8 cellular contexts compared by ENCODE assay signal in genomic region chr11:76234704-76235232, GRCh38. TPM values are rescaled to one million over a fixed set of nuclear protein-coding genes. Genes with fewer than 3 reads are reported as not detected.
DNase-seq lines count a peak whose midpoint lies in the region; ATAC-seq, FAIRE-seq and TF ChIP-seq lines count a peak whose summit lies in the region.

No MANE protein-coding gene starts in this region.

- H4K20me1 ChIP-seq in DOHH2 (ENCODE audit: control insufficient read depth, insufficient read depth, low read depth, low read length) (no peaks in the 10 kb centered on the region), GM23338 (replicated peaks; ENCODE audit: insufficient read depth) (no peaks in the 10 kb centered on the region), keratinocyte (ENCODE audit: control insufficient read depth, extremely low read depth, insufficient read depth, low read length) (no peaks in the 10 kb centered on the region)

- no peaks in the 10 kb centered on the region for H3K9me3 ChIP-seq in DOHH2 (ENCODE audit: control insufficient read depth, insufficient read depth, low read length)
- no peaks in the 10 kb centered on the region for H3K9me3 ChIP-seq in keratinocyte (ENCODE audit: control insufficient read depth, low read depth, low read length)

- H3K4me3 Mint-ChIP-seq in GM23338 (peak overlapping the region; percentile 100), MCF 10A (ENCODE audit: unreplicated experiment) (peak overlapping the region; percentile 99)

- FAIRE-seq in keratinocyte (lab: Jason Lieb, UNC) (no peak), GM12892 (lab: Jason Lieb, UNC) (no peak)

- H2AFZ ChIP-seq in GM23338 = peak overlapping the region; percentile 99
- H2AFZ ChIP-seq in keratinocyte (ENCODE audit: control insufficient read depth, low read length) = peak overlapping the region; percentile 95

- peak overlapping the region; percentile 95 for H3K4me2 ChIP-seq in DOHH2 (ENCODE audit: low read length)
- H3K4me2 ChIP-seq in GM23338 = peak overlapping the region; percentile 95
- H3K4me2 ChIP-seq in keratinocyte (ENCODE audit: control insufficient read depth, extremely low read depth, insufficient read depth, low read depth, low read length) = peak overlapping the region; percentile 76

- TF ChIP-seq POLR2A in GM12892 (IDR thresholded peaks at IDR 0.05; ENCODE audit: low read depth, low read length) = no peak; the same call in 1 of the 2 replicates

- H3K9me2 ChIP-seq in DOHH2 (replicated peaks; ENCODE audit: control insufficient read depth, low read length) = no peaks in the 10 kb centered on the region
- H3K9me2 ChIP-seq in GM23338 (ENCODE audit: insufficient read depth) = no peaks in the 10 kb centered on the region

- H3K9me1 ChIP-seq in keratinocyte (ENCODE audit: control insufficient read depth, extremely low read depth, insufficient read depth, low read length) = no peaks in the 10 kb centered on the region

- H3K36me3 ChIP-seq in DOHH2 (ENCODE audit: control insufficient read depth, low read length) = no peaks in the 10 kb centered on the region
- no peaks in the 10 kb centered on the region for H3K36me3 ChIP-seq in GM23338 (ENCODE audit: insufficient read depth)
- no peaks in the 10 kb centered on the region for H3K36me3 ChIP-seq in keratinocyte (ENCODE audit: control insufficient read depth in 2 of 2, extremely low read depth in 1 of 2, insufficient read depth in 2 of 2, low read length in 2 of 2)

- H3K27me3 ChIP-seq in DOHH2 (ENCODE audit: control insufficient read depth, low read length) (peaks cover 9% of the 10 kb centered on the region), GM23338 (ENCODE audit: insufficient read depth) (no peaks in the 10 kb centered on the region), keratinocyte (ENCODE audit: control insufficient read depth, extremely low read depth, insufficient read depth, low read length) (peaks cover 7% of the 10 kb centered on the region)

- peaks cover 2% of the 10 kb centered on the region; the same call in 1 of the 2 replicates for H3F3A ChIP-seq in DOHH2 (ENCODE audit: control insufficient read depth, insufficient read depth)
- peaks cover 7% of the 10 kb centered on the region; the same call in 1 of the 2 replicates for H3F3A ChIP-seq in GM23338 (replicated peaks; ENCODE audit: low read depth)

- DNase-seq in GM23338 (ENCODE audit: low spot score) (no peak), NCI-H460 (ENCODE audit: extremely low read depth, low read depth) (peak; percentile 39), MCF 10A (ENCODE audit: unreplicated experiment) (no peak), keratinocyte (ENCODE audit: low read depth, low spot score) (peak; percentile 2), GM12892 (ENCODE audit: insufficient read length) (no peak)
- DNase-seq in stimulated activated CD8-positive, alpha-beta memory T cell treated with anti-CD3 and anti-CD28 coated beads, Interleukin-15, amount 100 ng/mL, for 24 hours (ENCODE audit: low read depth) = peak; percentile 7
- no peak for DNase-seq in activated effector memory CD4-positive, alpha-beta T cell treated with anti-CD3 and anti-CD28 coated beads, Interleukin-2, amount 50 U/mL, for 16 hours

- dilution Hi-C loops in keratinocyte (cut with MboI; ENCODE audit: extremely low pct_ligation_motif_present, low sequenced_read_pairs) = no loop called here

- H3K36me3 Mint-ChIP-seq in GM23338 (ENCODE audit: low read depth) (peaks cover 4% of the 10 kb centered on the region; the same call in 2 of the 3 replicates), MCF 10A (ENCODE audit: insufficient read depth, unreplicated experiment) (peaks cover 21% of the 10 kb centered on the region)

- H3K9me3 Mint-ChIP-seq in GM23338 (peaks cover 10% of the 10 kb centered on the region), MCF 10A (ENCODE audit: unreplicated experiment) (no peaks in the 10 kb centered on the region)

- peaks cover 37% of the 10 kb centered on the region for H3K4me1 ChIP-seq in DOHH2 (ENCODE audit: control insufficient read depth, low read length)
- peaks cover 5% of the 10 kb centered on the region; the same call in 1 of the 2 replicates for H3K4me1 ChIP-seq in GM23338 (ENCODE audit: insufficient read depth)
- H3K4me1 ChIP-seq in keratinocyte (ENCODE audit: control insufficient read depth, extremely low read depth, insufficient read depth, low read length) = no peaks in the 10 kb centered on the region

- CTCF ChIA-PET in MCF 10A (lab: Yijun Ruan, JAX) = interaction anchor here (0.5 to 2.0 kb wide), 7 partner anchors 15 to 586 kb away, joined by 3 to 10 read pairs (median 4); no protein-coding TSS in a partner anchor

- peak; percentile 9 for ATAC-seq in GM23338

- H3K27me3 Mint-ChIP-seq in GM23338 (ENCODE audit: insufficient read depth, low read depth, poor library complexity) (peaks cover 30% of the 10 kb centered on the region), MCF 10A (ENCODE audit: insufficient read depth, unreplicated experiment) (no peaks in the 10 kb centered on the region)

- H3K79me2 ChIP-seq in DOHH2 (ENCODE audit: control insufficient read depth, low read length) (no peaks in the 10 kb centered on the region), GM23338 (replicated peaks; ENCODE audit: insufficient read depth) (no peaks in the 10 kb centered on the region), keratinocyte (ENCODE audit: control insufficient read depth, insufficient read depth, low read length) (no peaks in the 10 kb centered on the region)

- H3K27ac ChIP-seq in DOHH2 (ENCODE audit: low read depth, low read length) = peak overlapping the region; percentile 63
- H3K27ac ChIP-seq in GM23338 (ENCODE audit: low read depth) = peak overlapping the region; percentile 88
- H3K27ac ChIP-seq in keratinocyte (ENCODE audit: control insufficient read depth, insufficient read depth, low read length) = peak overlapping the region; percentile 48

- intact Hi-C loops in MCF 10A (cut with micrococcal nuclease) = loop anchor here (1.0 kb wide), 2 partner anchors 27 to 32 kb away; no protein-coding TSS in a partner anchor

- POLR2A ChIA-PET in MCF 10A (lab: Yijun Ruan, JAX) = interaction anchor here (0.7 to 3.6 kb wide), 10 partner anchors 17 to 553 kb away, joined by 3 to 20 read pairs (median 5); no protein-coding TSS in a partner anchor

- H3K4me3 ChIP-seq in DOHH2 (ENCODE audit: low read length) (peak overlapping the region; percentile 80), GM23338 (peak overlapping the region; percentile 100), keratinocyte (ENCODE audit: control insufficient read depth in 2 of 3, extremely low read depth in 1 of 3, insufficient read depth in 2 of 3, low read depth in 1 of 3, low read length in 3 of 3) (peak overlapping the region; percentile 68 to 91 (median 69))

- H3K9ac ChIP-seq in keratinocyte (ENCODE audit: control insufficient read depth, extremely low read depth, insufficient read depth, low read length) = peak overlapping the region; percentile 74

- no TSS peak for BruUV-seq in MCF 10A (replicated peaks; lab: Mats Ljungman, UMichigan)

- no peak for TF ChIP-seq CTCF in DOHH2 (IDR thresholded peaks at IDR 0.05; ENCODE audit: low read depth, low read length, poor library complexity, severe bottlenecking)
- TF ChIP-seq CTCF in GM23338 (conservative IDR thresholded peaks at IDR 0.05; ENCODE audit: low read depth in 2 of 2) = no peak
- no peak for TF ChIP-seq CTCF in MCF 10A (IDR thresholded peaks at IDR 0.05; ENCODE audit: unreplicated experiment)
- TF ChIP-seq CTCF in keratinocyte (optimal IDR thresholded peaks at IDR 0.05 in 1 of 3, IDR thresholded peaks at IDR 0.05 in 1 of 3, conservative IDR thresholded peaks at IDR 0.05 in 1 of 3; ENCODE audit: extremely low read depth in 1 of 3, insufficient read depth in 2 of 3, low read length in 3 of 3) = no peak

- H3K27ac Mint-ChIP-seq in GM23338 (peak overlapping the region; percentile 98), MCF 10A (ENCODE audit: low read depth, unreplicated experiment) (peak overlapping the region; percentile 85)

- H3K4me1 Mint-ChIP-seq in GM23338 = peaks cover 7% of the 10 kb centered on the region; the same call in 1 of the 3 replicates
- peaks cover 6% of the 10 kb centered on the region for H3K4me1 Mint-ChIP-seq in MCF 10A (ENCODE audit: insufficient read depth, unreplicated experiment)

TF ChIP-seq in GM23338, 12 proteins besides CTCF, POLR2A, EP300 and RAD21 (continues in another document):
- TF ChIP-seq EZH2phosphoT487 (IDR thresholded peaks at IDR 0.05; ENCODE audit: unreplicated experiment) (no peak), ETS1 (IDR thresholded peaks at IDR 0.05) (no peak), CREB1 (CRISPR knock-in tag; IDR thresholded peaks at IDR 0.05; ENCODE audit: low read depth) (no peak), EZH2 (IDR thresholded peaks at IDR 0.05; ENCODE audit: low read depth, unreplicated experiment) (no peak)

RNA-seq across cellular contexts. Expression of gene WNT11, which starts 28.5 kb away (rescaled TPM):
- total RNA-seq in GM23338 (2014; rRNA removed; shearing (Covaris generic)) = 0.56 and 3.0 TPM in 2 replicates
- polyA plus RNA-seq in GM23338 (2016; fragmentation: Nextera tagmentation; extraction: Ambion mirVana) (0.44 TPM in 1 of 2 replicates, not detected in the other), keratinocyte (0.08 TPM in 1 of 3 replicates, not detected in the others)
- 0.97 TPM in 1 of 2 replicates, not detected in the other for total RNA-seq in NCI-H460 (2014; rRNA removed; shearing (Covaris generic))
- 0.85 TPM in 1 of 2 replicates, not detected in the other for polyA plus RNA-seq in NCI-H460 (2014; cell fraction: nucleus; rRNA removed)
- not detected in 2 replicates for total RNA-seq in MCF 10A (2022)
- not detected for polyA plus RNA-seq in keratinocyte (2011; ENCODE audit: low read depth)
- 0.06 and 0.10 TPM in 2 replicates for polyA plus RNA-seq in keratinocyte (2011; cell fraction: cytosol; rRNA removed)
- polyA plus RNA-seq in keratinocyte (2011; cell fraction: nucleus; rRNA removed) = 0.09 and 0.27 TPM in 2 replicates
- polyA plus RNA-seq in keratinocyte (2012; ENCODE audit: low replicate concordance) = 0.06 and 0.10 TPM in 2 replicates
- not detected in 3 replicates for polyA minus RNA-seq in keratinocyte
- not detected for polyA minus RNA-seq in keratinocyte (2011; cell fraction: cytosol; rRNA and poly(A)+ RNA removed)
- not detected in 2 replicates for polyA minus RNA-seq in keratinocyte (2011; cell fraction: nucleus; rRNA and poly(A)+ RNA removed)
- 1.0 TPM for polyA plus RNA-seq in GM12892 (2012; ENCODE audit: missing spikeins)

Comparison
In these comparisons a context has a peak if more than half of its experiments do, and no peak if none do; other contexts are left out.
1. DNase-seq: peak in NCI-H460 (single experiment), keratinocyte (single experiment) and stimulated activated CD8-positive, alpha-beta memory T cell treated with anti-CD3 and anti-CD28 coated beads, Interleukin-15, amount 100 ng/mL, for 24 hours (single experiment); none in GM23338 (single experiment), MCF 10A (single experiment), activated effector memory CD4-positive, alpha-beta T cell treated with anti-CD3 and anti-CD28 coated beads, Interleukin-2, amount 50 U/mL, for 16 hours (single experiment) and GM12892 (single experiment).
2. Peak in every context shown above with its lines, with median percentiles within 50 percentile points of each other: H3K27ac ChIP-seq, H3K4me2 ChIP-seq and H3K4me3 ChIP-seq.